ENCODE assay signal across 8 cellular contexts in the genomic region with DNA sequence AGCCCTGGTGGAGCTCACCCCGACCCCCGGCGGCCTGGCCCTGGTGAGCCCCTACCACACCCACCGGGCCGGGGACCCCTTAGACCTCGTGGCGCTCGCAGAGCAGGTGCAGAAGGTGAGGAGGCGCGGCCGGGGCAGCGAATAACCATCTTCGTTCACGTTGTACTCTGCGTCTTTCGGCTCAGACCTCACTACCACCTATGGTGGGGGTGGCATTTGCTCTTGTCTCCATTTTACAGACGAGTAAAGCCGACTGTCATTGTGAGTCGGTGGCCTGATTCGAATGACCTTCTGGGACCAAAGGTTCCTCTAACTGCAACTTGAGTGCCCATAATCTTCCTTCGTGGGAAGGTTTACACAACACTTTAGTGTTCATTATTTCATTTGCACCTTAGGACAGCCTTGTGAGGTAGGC. TPM values are rescaled to one million over a fixed set of nuclear protein-coding genes. Genes with fewer than 3 reads are reported as not detected.
DNase-seq lines count a peak whose midpoint lies in the region; ATAC-seq, FAIRE-seq and TF ChIP-seq lines count a peak whose summit lies in the region.

No MANE protein-coding gene starts in this region.

- ATAC-seq in GM21737 (IDR thresholded peaks at IDR 0.05; ENCODE audit: unreplicated experiment), result peak; percentile 3

- FAIRE-seq in GM12892 (lab: Jason Lieb, UNC) (peak; percentile 56), D721Med (lab: Jason Lieb, UNC) (no peak)

- no peaks in the 10 kb centered on the region for H3K27me3 ChIP-seq in MG63
- H3K27me3 ChIP-seq in colonic mucosa, result no peaks in the 10 kb centered on the region
- no peaks in the 10 kb centered on the region for H3K27me3 ChIP-seq in mucosa of stomach (ENCODE audit: control insufficient read depth, insufficient read depth, low read length)

- H3K4me1 ChIP-seq in colonic mucosa (no peaks in the 10 kb centered on the region), mucosa of stomach (ENCODE audit: control insufficient read depth, insufficient read depth, low read length) (peaks cover 6% of the 10 kb centered on the region)

- intact Hi-C loops in colonic mucosa (cut with DNase I), result loop anchor here (5.0 kb wide), 1 partner anchor 50 kb away; a partner anchor contains a TSS

- no peaks in the 10 kb centered on the region for H3K9me3 ChIP-seq in MG63
- no peaks in the 10 kb centered on the region for H3K9me3 ChIP-seq in colonic mucosa
- no peaks in the 10 kb centered on the region for H3K9me3 ChIP-seq in mucosa of stomach (ENCODE audit: control insufficient read depth, low read length)

- peak overlapping the region; percentile 87 for H3K4me3 ChIP-seq in MG63
- H3K4me3 ChIP-seq in colonic mucosa, result peak overlapping the region; percentile 99
- peak overlapping the region; percentile 83 for H3K4me3 ChIP-seq in mucosa of stomach (ENCODE audit: low read length)

- TF ChIP-seq POLR2A in GM12892 (IDR thresholded peaks at IDR 0.05; ENCODE audit: low read depth, low read length), result no peak

- DNase-seq in GM12892 (ENCODE audit: insufficient read length), result no peak
- DNase-seq in MG63, result no peak
- no peak for DNase-seq in colonic mucosa
- no peak for DNase-seq in Ammon's horn (ENCODE audit: low spot score)
- DNase-seq in D721Med (ENCODE audit: insufficient read length, low spot score), result no peak
- no peak for DNase-seq in NCI-H446 treated with DMSO at 0.1 percent for 48 hours (lab: John Stamatoyannopoulos, UW)

- H3K9ac ChIP-seq in colonic mucosa (ENCODE audit: low read depth in 2 of 2, low read length in 2 of 2) (peak overlapping the region; percentile 90 to 95), mucosa of stomach (ENCODE audit: low read length) (peak overlapping the region; percentile 95)

- no peak for TF ChIP-seq CTCF in colonic mucosa (IDR thresholded peaks at IDR 0.05)
- no peak for TF ChIP-seq CTCF in D721Med (IDR thresholded peaks at IDR 0.05; ENCODE audit: insufficient read depth, missing control alignments)

- H3K36me3 ChIP-seq in MG63 (peaks cover 5% of the 10 kb centered on the region; the same call in 1 of the 2 replicates), colonic mucosa (no peaks in the 10 kb centered on the region), mucosa of stomach (ENCODE audit: control insufficient read depth, insufficient read depth, low read length) (no peaks in the 10 kb centered on the region)

- peak overlapping the region; percentile 84 for H3K27ac ChIP-seq in colonic mucosa

RNA-seq across cellular contexts. Expression of a gene that starts 0.5 kb away (rescaled TPM):
- polyA plus RNA-seq in GM12892 (2012; ENCODE audit: missing spikeins), result 5.8 TPM
- total RNA-seq in MG63 (2014; rRNA removed; shearing (Covaris generic); ENCODE audit: low replicate concordance), result 1.3 and 2.0 TPM in 2 replicates
- total RNA-seq in colonic mucosa, result 1 to 10 TPM; 3.4 to 5.8 TPM

RNA-seq across cellular contexts. Expression of a gene that starts 0.7 kb away (rescaled TPM):
- polyA plus RNA-seq in GM12892 (2012; ENCODE audit: missing spikeins), result 14.5 TPM
- 32.4 and 37.3 TPM in 2 replicates for total RNA-seq in MG63 (2014; rRNA removed; shearing (Covaris generic); ENCODE audit: low replicate concordance)
- total RNA-seq in colonic mucosa, result 10 to 100 TPM; 11.7 to 19.1 TPM

RNA-seq across cellular contexts. Expression of a gene that starts 17.3 kb away (rescaled TPM):
- polyA plus RNA-seq in GM12892 (2012; ENCODE audit: missing spikeins), result 0.38 TPM
- 0.16 and 0.42 TPM in 2 replicates for total RNA-seq in MG63 (2014; rRNA removed; shearing (Covaris generic); ENCODE audit: low replicate concordance)
- under 1 TPM in 1 of 2 donors, not detected in 1; 0.10 TPM for total RNA-seq in colonic mucosa

RNA-seq across cellular contexts. Expression of a gene that starts 27.5 kb away (rescaled TPM):
- polyA plus RNA-seq in GM12892 (2012; ENCODE audit: missing spikeins), result not detected
- total RNA-seq in MG63 (2014; rRNA removed; shearing (Covaris generic); ENCODE audit: low replicate concordance), result 0.99 TPM in 1 of 2 replicates, not detected in the other
- not detected for total RNA-seq in colonic mucosa

RNA-seq across cellular contexts. Expression of a gene that starts 49.4 kb away (rescaled TPM):
- polyA plus RNA-seq in GM12892 (2012; ENCODE audit: missing spikeins), result 5.4 TPM
- 10.3 and 15.3 TPM in 2 replicates for total RNA-seq in MG63 (2014; rRNA removed; shearing (Covaris generic); ENCODE audit: low replicate concordance)
- total RNA-seq in colonic mucosa, result 10 to 100 TPM in 1 of 2 donors, 1 to 10 TPM in 1; 9.0 to 13.3 TPM
